1 cellular context compared by ENCODE assay signal in genomic region chr21:44297525-44298290, GRCh38.
TF ChIP-seq lines count a peak whose summit lies in the region.

No MANE protein-coding gene starts in this region.

TF ChIP-seq in K562, 482 proteins besides CTCF, POLR2A, EP300 and RAD21 (continued from another document):
- TF ChIP-seq AFF1 (IDR thresholded peaks at IDR 0.05; ENCODE audit: low read depth in 1 of 2, partially characterized antibody in 2 of 2) = no peak
- no peak for TF ChIP-seq ETS2 (tag; IDR thresholded peaks at IDR 0.05; ENCODE audit: borderline replicate concordance, poor library complexity, severe bottlenecking)
- TF ChIP-seq NR1H2 (CRISPR knock-in tag; IDR thresholded peaks at IDR 0.05) = no peak
- no peak for TF ChIP-seq BCOR (IDR thresholded peaks at IDR 0.05)
- TF ChIP-seq TBP (optimal IDR thresholded peaks at IDR 0.05; ENCODE audit: low read depth, low read length) = no peak
- no peak for TF ChIP-seq TOE1 (IDR thresholded peaks at IDR 0.05; ENCODE audit: borderline replicate concordance)
- TF ChIP-seq TOE1 (CRISPR knock-in tag; IDR thresholded peaks at IDR 0.05; ENCODE audit: borderline replicate concordance, low read depth) = no peak
- no peak for TF ChIP-seq CREB5 (CRISPR knock-in tag; IDR thresholded peaks at IDR 0.05)
- no peak for TF ChIP-seq LARP7 (IDR thresholded peaks at IDR 0.05)
- peak; percentile 46; the same call in 1 of the 2 replicates for TF ChIP-seq XRCC5 (IDR thresholded peaks at IDR 0.05; ENCODE audit: low read depth, low read length)
- no peak for TF ChIP-seq HMGXB4 (CRISPR knock-in tag; IDR thresholded peaks at IDR 0.05)
- no peak for TF ChIP-seq NCOA4 (IDR thresholded peaks at IDR 0.05; ENCODE audit: partially characterized antibody)
- TF ChIP-seq ZKSCAN3 (CRISPR knock-in tag; IDR thresholded peaks at IDR 0.05) = no peak
- no peak for TF ChIP-seq ZBTB49 (CRISPR knock-in tag; IDR thresholded peaks at IDR 0.05; ENCODE audit: borderline replicate concordance)
- no peak for TF ChIP-seq ZSCAN32 (CRISPR knock-in tag; IDR thresholded peaks at IDR 0.05)
- TF ChIP-seq ZNF311 (CRISPR knock-in tag; IDR thresholded peaks at IDR 0.05) = no peak
- TF ChIP-seq MTA2 (IDR thresholded peaks at IDR 0.05; ENCODE audit: low read depth) = no peak
- TF ChIP-seq ZNF75A (CRISPR knock-in tag; IDR thresholded peaks at IDR 0.05) = no peak
- TF ChIP-seq ZBTB17 (CRISPR knock-in tag; IDR thresholded peaks at IDR 0.05) = no peak
- no peak for TF ChIP-seq FOXO4 (CRISPR knock-in tag; IDR thresholded peaks at IDR 0.05)
- TF ChIP-seq TRIM28 (IDR thresholded peaks at IDR 0.05) = no peak
